22 cellular contexts compared by ENCODE assay signal in genomic region chr18:79919089-79919488, GRCh38. TPM values are rescaled to one million over a fixed set of nuclear protein-coding genes. Genes with fewer than 3 reads are reported as not detected.
DNase-seq lines count a peak whose midpoint lies in the region; ATAC-seq, FAIRE-seq and TF ChIP-seq lines count a peak whose summit lies in the region.
"Had no signal": no experiment of that assay in that cellular context is flagged by ENCODE, and none has a peak within 500 bp of the region (broad histone marks: within the 10 kb centered on the region; RNA-seq: fewer than 3 reads in every experiment).

No MANE protein-coding gene starts in this region.

- ATAC-seq in lower lobe of right lung: no peak
- ATAC-seq in GM18511 (IDR thresholded peaks at IDR 0.05; ENCODE audit: unreplicated experiment): no peak
- ATAC-seq: stimulated activated effector memory CD8-positive, alpha-beta T cell treated with anti-CD3 and anti-CD28 coated beads, Interleukin-12 subunit alpha, Interleukin-12 subunit beta, amount 100 ng/mL, for 72 hours had no signal

- FAIRE-seq in small intestine (lab: Jason Lieb, UNC): no peak
- FAIRE-seq: colon, GM18507, keratinocyte had no signal

- DNase-seq in WERI-Rb-1 (peak; percentile 12), adrenal gland (peak in 5 of 7 donors; percentile 13 to 47 (median 14)), lower lobe of right lung (peak; percentile 37), GM10266 (ENCODE audit: extremely low spot score) (no peak), SHP77 treated with DMSO at 0.1 percent for 48 hours (lab: John Stamatoyannopoulos, UW) (no peak), small intestine (no peak)
- peak; percentile 21 for DNase-seq in stimulated activated CD8-positive, alpha-beta memory T cell treated with anti-CD3 and anti-CD28 coated beads, Interleukin-4, amount 100 ng/mL, for 48 hours
- DNase-seq: activated CD4-positive, CD25-positive, alpha-beta regulatory T cell; activated naive CD4-positive, alpha-beta T cell treated with Interleukin-2 at 50 U/mL for 16 hours; hippocampal formation; midbrain; NCI-H2029; NK-92 treated with Interleukin-12 subunit alpha and Interleukin-12 subunit beta, amount 100 ng/mL, for 24 hours; stimulated activated CD4-positive, alpha-beta T cell treated with anti-CD3 and anti-CD28 coated beads, Interleukin-15, amount 100 ng/mL, for 24 hours; upper lobe of left lung had no signal

- WGBS in adrenal gland, 4 donors: 80 to 93% (median 92%) methylated on average over 6 to 19 of the region's 19 CpGs
- WGBS in small intestine, 3 donors: 98% methylated on average over 19 of the region's 19 CpGs

- no peaks in the 10 kb centered on the region for H3K4me1 ChIP-seq in adrenal gland (replicated peaks in 1 of 2)
- no peaks in the 10 kb centered on the region for H3K4me1 ChIP-seq in lower lobe of right lung
- H3K4me1 ChIP-seq in small intestine (ENCODE audit: control insufficient read depth in 2 of 2, insufficient read depth in 1 of 2, low read depth in 1 of 2, low read length in 1 of 2): no peaks in the 10 kb centered on the region
- H3K4me1 ChIP-seq: upper lobe of left lung had no signal

- H3K4me3 ChIP-seq in WERI-Rb-1 (ENCODE audit: low read depth, low read length) (no peak overlapping the region), adrenal gland (no peak overlapping the region), lower lobe of right lung (no peak overlapping the region), small intestine (ENCODE audit: low read depth in 1 of 2, low read length in 2 of 2) (no peak overlapping the region)
- H3K4me3 ChIP-seq: SK-N-MC, upper lobe of left lung had no signal

- H3K9me3 ChIP-seq in WERI-Rb-1 (ENCODE audit: severe bottlenecking) (peaks cover 6% of the 10 kb centered on the region), adrenal gland (replicated peaks in 1 of 3) (no peaks in the 10 kb centered on the region), lower lobe of right lung (no peaks in the 10 kb centered on the region), small intestine (ENCODE audit: control insufficient read depth, low read depth) (no peaks in the 10 kb centered on the region)
- H3K9me3 ChIP-seq: upper lobe of left lung had no signal

- H3K36me3 ChIP-seq in WERI-Rb-1 (peaks cover 59% of the 10 kb centered on the region), adrenal gland (replicated peaks in 1 of 2) (peaks cover 0 to 10% of the 10 kb centered on the region in 2 donors), lower lobe of right lung (peaks cover 44% of the 10 kb centered on the region), small intestine (ENCODE audit: control insufficient read depth in 2 of 2, insufficient read depth in 2 of 2, low read length in 2 of 2) (peaks cover 4 to 10% of the 10 kb centered on the region in 2 donors)

- H3K27ac ChIP-seq in WERI-Rb-1 (no peak overlapping the region), adrenal gland (no peak overlapping the region), lower lobe of right lung (no peak overlapping the region), small intestine (ENCODE audit: low read depth in 1 of 2, low read length in 1 of 2) (no peak overlapping the region)
- H3K27ac ChIP-seq: KMS-11, SK-N-MC, upper lobe of left lung had no signal

- no peak for TF ChIP-seq POLR2A in adrenal gland (IDR thresholded peaks at IDR 0.05)

- TF ChIP-seq CTCF in WERI-Rb-1 (IDR thresholded peaks at IDR 0.05; ENCODE audit: low read depth, low read length) (no peak), adrenal gland (IDR thresholded peaks at IDR 0.05) (no peak), lower lobe of right lung (IDR thresholded peaks at IDR 0.05) (no peak), GM10266 (IDR thresholded peaks at IDR 0.05; ENCODE audit: control insufficient read depth, insufficient read depth, low read depth, missing control alignments) (no peak)

- intact Hi-C loops in adrenal gland (cut with DNase I) (loop anchor here in 1 of 2 donors (10.0 kb wide), 1 partner anchor 194 kb away; no protein-coding TSS in a partner anchor), lower lobe of right lung (cut with DNase I) (no loop called here)

- H3K27me3 ChIP-seq in WERI-Rb-1 (ENCODE audit: insufficient read depth, low read depth, severe bottlenecking): no peaks in the 10 kb centered on the region
- no peaks in the 10 kb centered on the region for H3K27me3 ChIP-seq in adrenal gland
- H3K27me3 ChIP-seq in lower lobe of right lung (ENCODE audit: low read depth): no peaks in the 10 kb centered on the region
- no peaks in the 10 kb centered on the region for H3K27me3 ChIP-seq in small intestine (ENCODE audit: control insufficient read depth in 2 of 2, insufficient read depth in 2 of 2, low read length in 2 of 2)
- H3K27me3 ChIP-seq: upper lobe of left lung had no signal

RNA-seq across cellular contexts. Expression of gene SLC66A2, which starts 32.4 kb away (rescaled TPM):
- total RNA-seq in adrenal gland (10 to 100 TPM; 20.7 to 47.8 (median 32.9) TPM), lower lobe of right lung (54.2 TPM)
- polyA plus RNA-seq in adrenal gland (10 to 100 TPM in 2 of 3 donors, 1 to 10 TPM in 1; 5.1 to 40.0 (median 37.1) TPM), small intestine (10 to 100 TPM; 15.0 to 30.3 (median 17.8) TPM)

RNA-seq across cellular contexts. Expression of gene HSBP1L1, which starts 45.4 kb away (rescaled TPM):
- 100 to 1,000 TPM in 1 of 8 donors, 10 to 100 TPM in 7; 27.9 to 119 (median 34.4) TPM for total RNA-seq in adrenal gland
- 100 to 1,000 TPM in 1 of 3 donors, 10 to 100 TPM in 2; 17.3 to 182 (median 77.6) TPM for polyA plus RNA-seq in adrenal gland
- total RNA-seq in lower lobe of right lung: 46.6 TPM
- 10 to 100 TPM; 11.9 to 57.7 (median 19.5) TPM for polyA plus RNA-seq in small intestine

Comparison
In these comparisons a context has a peak if more than half of its experiments do, and no peak if none do; other contexts are left out.
1. DNase-seq: peak in WERI-Rb-1 (single experiment), adrenal gland (5 of 7), lower lobe of right lung (single experiment) and stimulated activated CD8-positive, alpha-beta memory T cell treated with anti-CD3 and anti-CD28 coated beads, Interleukin-4, amount 100 ng/mL, for 48 hours (single experiment); none in GM10266 (single experiment), SHP77 treated with DMSO at 0.1 percent for 48 hours (single experiment) and small intestine (single experiment).